Comparison of ENCODE assay signal across 2 cellular contexts in genomic region chr18:79572848-79573451, GRCh38.
TF ChIP-seq lines count a peak whose summit lies in the region.

No MANE protein-coding gene starts in this region.

TF ChIP-seq in IMR-90, 13 proteins besides CTCF, POLR2A, EP300 and RAD21:
- no peak for TF ChIP-seq CHD1 (IDR thresholded peaks at IDR 0.05; ENCODE audit: low read depth, low read length)
- TF ChIP-seq CEBPB (IDR thresholded peaks at IDR 0.05; ENCODE audit: low read depth, low read length) = no peak
- TF ChIP-seq FOS (IDR thresholded peaks at IDR 0.05; ENCODE audit: low read depth, low read length) = no peak

TF ChIP-seq in HepG2, 621 proteins besides CTCF, POLR2A, EP300 and RAD21:
- TF ChIP-seq HNF1B (CRISPR knock-in tag; IDR thresholded peaks at IDR 0.05) (no peak), NCOR1 (IDR thresholded peaks at IDR 0.05; ENCODE audit: borderline replicate concordance, low read length) (no peak), ZFP1 (CRISPR knock-in tag; IDR thresholded peaks at IDR 0.05) (peak; percentile 97; the same call in 1 of the 2 replicates), RXRB (CRISPR knock-in tag; IDR thresholded peaks at IDR 0.05; ENCODE audit: borderline replicate concordance) (no peak), ATF4 (CRISPR knock-in tag; IDR thresholded peaks at IDR 0.05) (no peak)
